In genomic region chr7:71987200-71987767, GRCh38 we compare ENCODE assay signal across 19 cellular contexts.
DNase-seq lines count a peak whose midpoint lies in the region; ATAC-seq and TF ChIP-seq lines count a peak whose summit lies in the region.
"Had no signal": no experiment of that assay in that cellular context is flagged by ENCODE, and none has a peak within 500 bp of the region (broad histone marks: within the 10 kb centered on the region; RNA-seq: fewer than 3 reads in every experiment).

No MANE protein-coding gene starts in this region.

- no peak overlapping the region for H2AK5ac ChIP-seq in neuronal stem cell (ENCODE audit: low read depth, low read length)

- no peaks in the 10 kb centered on the region for H3K79me2 ChIP-seq in smooth muscle cell (ENCODE audit: low read depth)

- H3K18ac ChIP-seq in neuronal stem cell (ENCODE audit: low read length) = peak overlapping the region; percentile 49

- H3K9me3 ChIP-seq in BLaER1 treated with 17β-estradiol and CSF1 and Interleukin-3, amounts not matched to agents 10 nM and 100 nM (replicated peaks in 1 of 11) = no peaks in the 10 kb centered on the region
- no peaks in the 10 kb centered on the region for H3K9me3 ChIP-seq in neuronal stem cell (replicated peaks in 1 of 2; ENCODE audit: control insufficient read depth in 2 of 2, insufficient read depth in 1 of 2, low read depth in 1 of 2, low read length in 2 of 2)
- H3K9me3 ChIP-seq in smooth muscle cell (replicated peaks; ENCODE audit: low read depth) = no peaks in the 10 kb centered on the region

- peak overlapping the region in 10 of 11 experiments; percentile 0 to 64 (median 47); a peak in 16 of 22 replicates for H3K4me2 ChIP-seq in BLaER1 treated with 17β-estradiol and CSF1 and Interleukin-3, amounts not matched to agents 10 nM and 100 nM
- no peak overlapping the region for H3K4me2 ChIP-seq in neuronal stem cell (ENCODE audit: insufficient read depth, low read length, poor library complexity, severe bottlenecking)
- no peak overlapping the region for H3K4me2 ChIP-seq in smooth muscle cell

- H3K27ac ChIP-seq in BLaER1 treated with 17β-estradiol and CSF1 and Interleukin-3, amounts not matched to agents 10 nM and 100 nM = peak overlapping the region in 1 of 11 experiments; percentile 10; a peak in 1 of 22 replicates
- no peak overlapping the region for H3K27ac ChIP-seq in neuronal stem cell (replicated peaks; ENCODE audit: low read length)
- H3K27ac ChIP-seq in smooth muscle cell (ENCODE audit: low read depth) = no peak overlapping the region
- H3K27ac ChIP-seq: GM23248, SJSA1 had no signal

- no peaks in the 10 kb centered on the region for H3K36me3 ChIP-seq in BLaER1 treated with 17β-estradiol and CSF1 and Interleukin-3, amounts not matched to agents 10 nM and 100 nM
- H3K36me3 ChIP-seq in neuronal stem cell (replicated peaks in 1 of 2; ENCODE audit: control insufficient read depth in 2 of 2, insufficient read depth in 2 of 2, low read length in 2 of 2) = no peaks in the 10 kb centered on the region
- H3K36me3 ChIP-seq in smooth muscle cell (ENCODE audit: low read depth) = no peaks in the 10 kb centered on the region
- H3K36me3 ChIP-seq: SJSA1 had no signal

- no peak overlapping the region for H3K23ac ChIP-seq in neuronal stem cell (ENCODE audit: low read depth, low read length, poor library complexity)

- no peaks in the 10 kb centered on the region for H3F3A ChIP-seq in smooth muscle cell (ENCODE audit: low read depth)

- H3K27me3 ChIP-seq in BLaER1 treated with 17β-estradiol and CSF1 and Interleukin-3, amounts not matched to agents 10 nM and 100 nM = no peaks in the 10 kb centered on the region
- H3K27me3 ChIP-seq in neuronal stem cell (ENCODE audit: control insufficient read depth in 3 of 3, insufficient read depth in 3 of 3, low read depth in 1 of 3, low read length in 3 of 3) (no peaks in the 10 kb centered on the region), smooth muscle cell (ENCODE audit: low read depth) (peaks cover 4% of the 10 kb centered on the region)
- H3K27me3 ChIP-seq: SJSA1 had no signal

- H2AFZ ChIP-seq in neuronal stem cell (ENCODE audit: low read length) (no peak overlapping the region), smooth muscle cell (ENCODE audit: low read depth) (no peak overlapping the region)
- H2AFZ ChIP-seq: GM23248 had no signal

- DNase-seq in NB4 (ENCODE audit: low read depth) = peak; percentile 64
- no peak for DNase-seq in neuronal stem cell (ENCODE audit: low spot score)
- DNase-seq in DMS153 treated with DMSO at 0.1 percent for 48 hours (lab: John Stamatoyannopoulos, UW; ENCODE audit: unreplicated experiment) = no peak
- DNase-seq in smooth muscle cell (lab: John Stamatoyannopoulos, UW; ENCODE audit: unreplicated experiment) = no peak
- DNase-seq in nephron progenitor cell = no peak
- DNase-seq: DMS79 treated with DMSO at 0.1 percent for 48 hours, GM23248, HCEC 1CT, MV-4-11, NCI-H1694 treated with DMSO at 0.1 percent for 48 hours, NCI-H2081 treated with DMSO at 0.1 percent for 48 hours, NCI-H446 treated with DMSO at 0.1 percent for 48 hours, NCI-H526 treated with DMSO at 0.1 percent for 48 hours, OCI-M1 had no signal

- no peak overlapping the region for H2BK12ac ChIP-seq in neuronal stem cell (ENCODE audit: low read length)

- H3K4me3 ChIP-seq in BLaER1 treated with 17β-estradiol and CSF1 and Interleukin-3, amounts not matched to agents 10 nM and 100 nM = no peak overlapping the region
- H3K4me3 ChIP-seq in NB4 (ENCODE audit: low read depth, low read length) = no peak overlapping the region
- no peak overlapping the region for H3K4me3 ChIP-seq in neuronal stem cell (ENCODE audit: low read length in 2 of 2)
- H3K4me3 ChIP-seq in smooth muscle cell = no peak overlapping the region
- H3K4me3 ChIP-seq: GM12878, GM23248, SJSA1 had no signal

- H3K4me3 Mint-ChIP-seq in nephron progenitor cell = no peak overlapping the region

- no peaks in the 10 kb centered on the region for H3K79me1 ChIP-seq in neuronal stem cell (ENCODE audit: low read depth, low read length)

- no peak overlapping the region for H4K91ac ChIP-seq in neuronal stem cell (ENCODE audit: low read depth, low read length, poor library complexity)

- H2BK5ac ChIP-seq in neuronal stem cell (ENCODE audit: low read length) = no peak overlapping the region

- H3K27me3 Mint-ChIP-seq in nephron progenitor cell (ENCODE audit: low read depth, poor library complexity) = peaks cover 3% of the 10 kb centered on the region

- H2BK120ac ChIP-seq in neuronal stem cell (ENCODE audit: low read depth, low read length) = no peak overlapping the region

- no peaks in the 10 kb centered on the region for H3K9me3 Mint-ChIP-seq in nephron progenitor cell

- H4K8ac ChIP-seq in neuronal stem cell (ENCODE audit: low read depth, low read length) = no peak overlapping the region

- H4K20me1 ChIP-seq in BLaER1 treated with 17β-estradiol and CSF1 and Interleukin-3, amounts not matched to agents 10 nM and 100 nM = no peaks in the 10 kb centered on the region
- H4K20me1 ChIP-seq in smooth muscle cell (ENCODE audit: low read depth) = no peaks in the 10 kb centered on the region

- H3K4me1 Mint-ChIP-seq in nephron progenitor cell = peaks cover 17% of the 10 kb centered on the region

- no peaks in the 10 kb centered on the region for H3K36me3 Mint-ChIP-seq in nephron progenitor cell (ENCODE audit: low read depth)

- no peak overlapping the region for H3K27ac Mint-ChIP-seq in nephron progenitor cell

- ATAC-seq in esophagus mucosa = peak; percentile 80
- ATAC-seq: GM12878, Right ventricle myocardium inferior had no signal

- H3K9ac ChIP-seq in BLaER1 treated with 17β-estradiol and CSF1 and Interleukin-3, amounts not matched to agents 10 nM and 100 nM = no peak overlapping the region
- H3K9ac ChIP-seq in neuronal stem cell (ENCODE audit: low read depth, low read length, poor library complexity) (no peak overlapping the region), smooth muscle cell (ENCODE audit: low read depth) (no peak overlapping the region)
- H3K9ac ChIP-seq: GM23248 had no signal

- WGBS in neuronal stem cell (ENCODE audit: extremely low coverage in 2 of 2, insufficient read length in 2 of 2, insufficient replicate concordance in 1 of 2), 2 donors = no CpG with 5 or more reads among the region's 8 CpGs
- WGBS in smooth muscle cell (ENCODE audit: low lambda C conversion rate) = 93% methylated on average over 8 of the region's 8 CpGs

- no peak overlapping the region for H3K14ac ChIP-seq in neuronal stem cell (ENCODE audit: low read length)

- H2BK15ac ChIP-seq in neuronal stem cell (ENCODE audit: low read length) = no peak overlapping the region

- H3K4me1 ChIP-seq in BLaER1 treated with 17β-estradiol and CSF1 and Interleukin-3, amounts not matched to agents 10 nM and 100 nM = peaks cover 7 to 35% (median 27%) of the 10 kb centered on the region in 10 experiments; a peak in 19 of 20 replicates
- H3K4me1 ChIP-seq in neuronal stem cell (ENCODE audit: control insufficient read depth in 2 of 2, insufficient read depth in 1 of 2, low read depth in 1 of 2, low read length in 2 of 2) = peaks cover 0 to 2% of the 10 kb centered on the region in 2 donors
- H3K4me1 ChIP-seq in smooth muscle cell (ENCODE audit: low read depth) = no peaks in the 10 kb centered on the region
- H3K4me1 ChIP-seq: SJSA1 had no signal

- no peak for TF ChIP-seq POLR2A in NB4 (IDR thresholded peaks at IDR 0.05; ENCODE audit: extremely low read depth, insufficient read length)

- TF ChIP-seq CTCF in NB4 (IDR thresholded peaks at IDR 0.05; ENCODE audit: low read depth, low read length) = no peak
- no peak for TF ChIP-seq CTCF in smooth muscle cell (IDR thresholded peaks at IDR 0.05; ENCODE audit: borderline replicate concordance, insufficient read depth, poor library complexity, severe bottlenecking)
- no peak for TF ChIP-seq CTCF in nephron progenitor cell (IDR thresholded peaks at IDR 0.05)

- no peak overlapping the region for H3K4ac ChIP-seq in neuronal stem cell (ENCODE audit: low read length)

Comparison
In these comparisons a context has a peak if more than half of its experiments do, and no peak if none do; other contexts are left out.
1. H3K4me2 ChIP-seq: peak in BLaER1 treated with 17β-estradiol and CSF1 and Interleukin-3, amounts not matched to agents 10 nM and 100 nM (10 of 11); none in neuronal stem cell (single experiment) and smooth muscle cell (single experiment).